ENCODE assay signal across 10 cellular contexts in the genomic region with DNA sequence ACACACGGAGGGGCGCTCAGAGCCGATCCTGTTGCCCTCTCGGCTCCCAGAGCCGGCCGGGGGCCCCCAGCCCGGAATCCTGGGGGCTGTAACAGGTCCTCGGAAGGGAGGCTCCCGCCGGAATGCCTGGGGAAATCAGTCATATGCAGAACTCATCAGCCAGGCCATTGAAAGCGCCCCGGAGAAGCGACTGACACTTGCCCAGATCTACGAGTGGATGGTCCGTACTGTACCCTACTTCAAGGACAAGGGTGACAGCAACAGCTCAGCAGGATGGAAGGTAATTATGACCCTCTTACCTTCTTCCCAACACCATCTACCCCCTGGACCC. TPM values are rescaled to one million over a fixed set of nuclear protein-coding genes. Genes with fewer than 3 reads are reported as not detected.
DNase-seq lines count a peak whose midpoint lies in the region; ATAC-seq and TF ChIP-seq lines count a peak whose summit lies in the region.
"Had no signal": no experiment of that assay in that cellular context is flagged by ENCODE, and none has a peak within 500 bp of the region (broad histone marks: within the 10 kb centered on the region; RNA-seq: fewer than 3 reads in every experiment).

No MANE protein-coding gene starts in this region.

- H3K27ac ChIP-seq in right lobe of liver (no peak overlapping the region), thymus (ENCODE audit: low read depth) (no peak overlapping the region)

- no peaks in the 10 kb centered on the region for H3K27me3 Mint-ChIP-seq in activated CD4-positive, alpha-beta T cell treated with anti-CD3 and anti-CD28 coated beads for 36 hours

- intact Hi-C loops in activated CD4-positive, alpha-beta T cell treated with anti-CD3 and anti-CD28 coated beads for 36 hours (cut with DNase I, micrococcal nuclease): loop anchor here (1.0 to 5.0 kb wide), 5 partner anchors 14 to 186 kb away; a partner anchor contains a TSS
- intact Hi-C loops in right lobe of liver (cut with DNase I): no loop called here

- TF ChIP-seq POLR2A in right lobe of liver (IDR thresholded peaks at IDR 0.05): no peak

- H3K36me3 ChIP-seq in right lobe of liver (no peaks in the 10 kb centered on the region), thymus (ENCODE audit: control insufficient read depth, insufficient read depth) (no peaks in the 10 kb centered on the region)

- POLR2A ChIA-PET in activated CD4-positive, alpha-beta T cell treated with anti-CD3 and anti-CD28 coated beads for 36 hours (lab: Charles Lee): interaction anchor here (1.3 to 1.6 kb wide), 2 partner anchors 22 to 187 kb away, joined by 5 read pairs; a partner anchor contains a TSS

- WGBS in right lobe of liver (ENCODE audit: insufficient coverage, low coverage, low lambda C conversion rate, missing lambda C conversion rate): 22% methylated on average over 6 of the region's 15 CpGs
- 3% methylated on average over 15 of the region's 15 CpGs for WGBS in thymus

- peak overlapping the region; percentile 13 for H3K27ac Mint-ChIP-seq in activated CD4-positive, alpha-beta T cell treated with anti-CD3 and anti-CD28 coated beads for 36 hours

- ATAC-seq in activated CD4-positive, alpha-beta T cell treated with anti-CD3 and anti-CD28 coated beads for 36 hours: no peak
- peak in 1 of 4 donors; percentile 2 for ATAC-seq in right lobe of liver
- no peak for ATAC-seq in GM18498 (IDR thresholded peaks at IDR 0.05; ENCODE audit: unreplicated experiment)
- ATAC-seq in HG03442 (IDR thresholded peaks at IDR 0.05; ENCODE audit: unreplicated experiment): no peak
- no peak for ATAC-seq in HG03280 (IDR thresholded peaks at IDR 0.05; ENCODE audit: unreplicated experiment)

- DNase-seq in activated CD4-positive, alpha-beta T cell treated with anti-CD3 and anti-CD28 coated beads for 36 hours: no peak
- DNase-seq in activated CD4-positive, alpha-beta T cell treated with anti-CD3 and anti-CD28 coated beads, Interleukin-2, amount 50 U/mL, for 48 hours: no peak
- DNase-seq in astrocyte of the spinal cord (ENCODE audit: low read depth, low spot score) (no peak), right lobe of liver (peak in 1 of 3 donors; percentile 32)
- DNase-seq: dermis blood vessel endothelial cell had no signal

- peak overlapping the region; percentile 89 for H3K4me3 Mint-ChIP-seq in activated CD4-positive, alpha-beta T cell treated with anti-CD3 and anti-CD28 coated beads for 36 hours

- CTCF ChIA-PET in activated CD4-positive, alpha-beta T cell treated with anti-CD3 and anti-CD28 coated beads for 36 hours (lab: Charles Lee): interaction anchor here (1.0 to 2.5 kb wide), 2 partner anchors 9 to 34 kb away, joined by 3 to 17 read pairs; no protein-coding TSS in a partner anchor

- H3K27me3 ChIP-seq in right lobe of liver (no peaks in the 10 kb centered on the region), thymus (ENCODE audit: control insufficient read depth, insufficient read depth) (no peaks in the 10 kb centered on the region)

- no peaks in the 10 kb centered on the region for H3K9me3 ChIP-seq in right lobe of liver
- H3K9me3 ChIP-seq in thymus (ENCODE audit: control insufficient read depth): no peaks in the 10 kb centered on the region

- in situ Hi-C loops in astrocyte of the spinal cord (cut with HindIII; ENCODE audit: low sequenced_read_pairs): no loop called here

- H3K4me1 ChIP-seq in right lobe of liver (no peaks in the 10 kb centered on the region), thymus (ENCODE audit: control insufficient read depth, insufficient read depth, low read length) (peaks cover 3% of the 10 kb centered on the region)

- no peaks in the 10 kb centered on the region for H3K9me3 Mint-ChIP-seq in activated CD4-positive, alpha-beta T cell treated with anti-CD3 and anti-CD28 coated beads for 36 hours (ENCODE audit: low read depth)

- H3K4me1 Mint-ChIP-seq in activated CD4-positive, alpha-beta T cell treated with anti-CD3 and anti-CD28 coated beads for 36 hours: peaks cover 38% of the 10 kb centered on the region

- TF ChIP-seq CTCF in astrocyte of the spinal cord (IDR thresholded peaks at IDR 0.05; ENCODE audit: low read depth, low read length): no peak
- no peak for TF ChIP-seq CTCF in right lobe of liver (IDR thresholded peaks at IDR 0.05)

- H3K36me3 Mint-ChIP-seq in activated CD4-positive, alpha-beta T cell treated with anti-CD3 and anti-CD28 coated beads for 36 hours (ENCODE audit: low read depth): peaks cover 2% of the 10 kb centered on the region

- H3K4me3 ChIP-seq in astrocyte of the spinal cord (ENCODE audit: low read depth, low read length): peak overlapping the region; percentile 58
- H3K4me3 ChIP-seq in right lobe of liver: peak overlapping the region; percentile 39 to 59 (median 54)
- peak overlapping the region; percentile 54 for H3K4me3 ChIP-seq in thymus (ENCODE audit: low read length)

RNA-seq across cellular contexts. Expression of a gene that starts 1.0 kb away (rescaled TPM):
- 10 to 100 TPM in 1 of 2 experiments, 1 to 10 TPM in 1; 9.5 to 10.8 TPM for total RNA-seq in activated CD4-positive, alpha-beta T cell treated with anti-CD3 and anti-CD28 coated beads for 36 hours
- 10 to 100 TPM in 2 of 6 experiments, 1 to 10 TPM in 4; 5.2 to 12.1 (median 8.5) TPM for total RNA-seq in right lobe of liver
- 12.3 TPM for polyA plus RNA-seq in thymus

RNA-seq across cellular contexts. Expression of a gene that starts 9.9 kb away (rescaled TPM):
- 10 to 100 TPM; 15.7 to 31.2 TPM for total RNA-seq in activated CD4-positive, alpha-beta T cell treated with anti-CD3 and anti-CD28 coated beads for 36 hours
- total RNA-seq in right lobe of liver: not detected
- 40.8 TPM for polyA plus RNA-seq in thymus
- total RNA-seq: dermis blood vessel endothelial cell, LHCN-M2 had no signal

RNA-seq across cellular contexts. Expression of a gene that starts 14.7 kb away (rescaled TPM):
- total RNA-seq in activated CD4-positive, alpha-beta T cell treated with anti-CD3 and anti-CD28 coated beads for 36 hours: 100 to 1,000 TPM; 278 to 342 TPM
- total RNA-seq in right lobe of liver: 1 to 10 TPM in 5 of 6 experiments, under 1 TPM in 1; 0.64 to 4.0 (median 1.7) TPM
- polyA plus RNA-seq in thymus: 197 TPM
- total RNA-seq: LHCN-M2 had no signal

RNA-seq across cellular contexts. Expression of a gene that starts 21.7 kb away (rescaled TPM):
- total RNA-seq in activated CD4-positive, alpha-beta T cell treated with anti-CD3 and anti-CD28 coated beads for 36 hours: 10 to 100 TPM; 46.2 to 56.4 TPM
- total RNA-seq in right lobe of liver: 10 to 100 TPM in 5 of 6 experiments, 1 to 10 TPM in 1; 7.8 to 16.3 (median 12.5) TPM
- 9.3 TPM for polyA plus RNA-seq in thymus

RNA-seq across cellular contexts. Expression of a gene that starts 28.5 kb away (rescaled TPM):
- total RNA-seq in activated CD4-positive, alpha-beta T cell treated with anti-CD3 and anti-CD28 coated beads for 36 hours: 10 to 100 TPM; 43.2 to 44.6 TPM
- 10 to 100 TPM; 21.2 to 31.1 (median 24.1) TPM for total RNA-seq in right lobe of liver
- polyA plus RNA-seq in thymus: 23.5 TPM

Comparison
In these comparisons a context has a peak if more than half of its experiments do, and no peak if none do; other contexts are left out.
1. RNA of a gene that starts 9.9 kb away (total RNA-seq): 15.7 to 31.2 TPM in activated CD4-positive, alpha-beta T cell treated with anti-CD3 and anti-CD28 coated beads for 36 hours; not detected in right lobe of liver; every median in the first group is over 10 times any median in the second.
2. RNA of a gene that starts 14.7 kb away (total RNA-seq): 278 to 342 TPM in activated CD4-positive, alpha-beta T cell treated with anti-CD3 and anti-CD28 coated beads for 36 hours; 0.64 to 4.0 TPM in right lobe of liver; every median in the first group is over 10 times any median in the second.
3. intact Hi-C loops: an anchor here in activated CD4-positive, alpha-beta T cell treated with anti-CD3 and anti-CD28 coated beads for 36 hours (1.0 to 5.0 kb wide); none called in right lobe of liver.
4. Peak in every context shown above with its lines, with median percentiles within 50 percentile points of each other: H3K4me3 ChIP-seq.